In genomic region chr2:205706769-205707375, GRCh38 we compare ENCODE assay signal across 8 cellular contexts. TPM values are rescaled to one million over a fixed set of nuclear protein-coding genes. Genes with fewer than 3 reads are reported as not detected.
A peak's percentile ranks its signal among the peaks of the same experiment; 100 is the strongest.
DNase-seq lines count a peak whose midpoint lies in the region; ATAC-seq and TF ChIP-seq lines count a peak whose summit lies in the region.

No MANE protein-coding gene starts in this region.

- H3K4me1 ChIP-seq in BE2C, result peaks cover 12% of the 10 kb centered on the region

- peak overlapping the region; percentile 93 for H3K27ac Mint-ChIP-seq in activated naive CD8-positive, alpha-beta T cell treated with anti-CD3 and anti-CD28 coated beads for 36 hours

- peak; percentile 90 for ATAC-seq in GM18508 (IDR thresholded peaks at IDR 0.05; ENCODE audit: insufficient read depth, unreplicated experiment)
- peak; percentile 95 for ATAC-seq in HG02870 (IDR thresholded peaks at IDR 0.05; ENCODE audit: unreplicated experiment)

- no peaks in the 10 kb centered on the region for H3K36me3 ChIP-seq in BE2C

- no peak for TF ChIP-seq CTCF in AG09309 (IDR thresholded peaks at IDR 0.05; ENCODE audit: control insufficient read depth, insufficient read depth, low read depth, low read length, missing control alignments)
- TF ChIP-seq CTCF in BE2C (IDR thresholded peaks at IDR 0.05; ENCODE audit: low read depth, low read length), result no peak

- no peaks in the 10 kb centered on the region for H3K9me3 Mint-ChIP-seq in activated naive CD8-positive, alpha-beta T cell treated with anti-CD3 and anti-CD28 coated beads for 36 hours

- H3K27me3 Mint-ChIP-seq in activated naive CD8-positive, alpha-beta T cell treated with anti-CD3 and anti-CD28 coated beads for 36 hours, result no peaks in the 10 kb centered on the region

- DNase-seq in AG09309 (ENCODE audit: low read depth), result no peak
- peak; percentile 55 for DNase-seq in NOMO-1 treated with dmso at 0.1 percent for 144 hours (lab: John Stamatoyannopoulos, UW; ENCODE audit: unreplicated experiment)
- DNase-seq in activated naive CD8-positive, alpha-beta T cell treated with anti-CD3 and anti-CD28 coated beads for 36 hours, result peak; percentile 45
- peak; percentile 98 for DNase-seq in iris pigment epithelial cell (ENCODE audit: low read depth)
- peak; percentile 25 to 35 for DNase-seq in stimulated activated CD4-positive, alpha-beta T cell treated with anti-CD3 and anti-CD28 coated beads, Interleukin-2, amount 100 ng/mL, for 24 hours
- DNase-seq in BE2C, result no peak

- H3K27me3 ChIP-seq in BE2C, result no peaks in the 10 kb centered on the region

- H3K4me3 ChIP-seq in AG09309 (ENCODE audit: control insufficient read depth, low read depth, low read length) (peak overlapping the region; percentile 10; the same call in 1 of the 2 replicates), BE2C (ENCODE audit: low read depth, low read length) (no peak overlapping the region)

- H3K9me3 ChIP-seq in BE2C, result no peaks in the 10 kb centered on the region

- H3K4me3 Mint-ChIP-seq in activated naive CD8-positive, alpha-beta T cell treated with anti-CD3 and anti-CD28 coated beads for 36 hours, result no peak overlapping the region

- H3K4me1 Mint-ChIP-seq in activated naive CD8-positive, alpha-beta T cell treated with anti-CD3 and anti-CD28 coated beads for 36 hours, result peaks cover 16% of the 10 kb centered on the region

- no peaks in the 10 kb centered on the region for H3K36me3 Mint-ChIP-seq in activated naive CD8-positive, alpha-beta T cell treated with anti-CD3 and anti-CD28 coated beads for 36 hours

RNA-seq across cellular contexts. Expression of gene NRP2, which starts 24.6 kb away (rescaled TPM):
- total RNA-seq in activated naive CD8-positive, alpha-beta T cell treated with anti-CD3 and anti-CD28 coated beads for 36 hours, result 1 to 10 TPM; 1.1 to 2.0 TPM
- polyA plus RNA-seq in BE2C (2012; ENCODE audit: insufficient read depth, insufficient read length, low read depth), result 18.9 TPM

Comparison
In these comparisons a context has a peak if more than half of its experiments do, and no peak if none do; other contexts are left out.
1. DNase-seq: peak in NOMO-1 treated with dmso at 0.1 percent for 144 hours (single experiment), activated naive CD8-positive, alpha-beta T cell treated with anti-CD3 and anti-CD28 coated beads for 36 hours (single experiment), iris pigment epithelial cell (single experiment) and stimulated activated CD4-positive, alpha-beta T cell treated with anti-CD3 and anti-CD28 coated beads, Interleukin-2, amount 100 ng/mL, for 24 hours (2 of 2); none in AG09309 (single experiment) and BE2C (single experiment).